Comparison of ENCODE assay signal across 14 cellular contexts in the genomic region with DNA sequence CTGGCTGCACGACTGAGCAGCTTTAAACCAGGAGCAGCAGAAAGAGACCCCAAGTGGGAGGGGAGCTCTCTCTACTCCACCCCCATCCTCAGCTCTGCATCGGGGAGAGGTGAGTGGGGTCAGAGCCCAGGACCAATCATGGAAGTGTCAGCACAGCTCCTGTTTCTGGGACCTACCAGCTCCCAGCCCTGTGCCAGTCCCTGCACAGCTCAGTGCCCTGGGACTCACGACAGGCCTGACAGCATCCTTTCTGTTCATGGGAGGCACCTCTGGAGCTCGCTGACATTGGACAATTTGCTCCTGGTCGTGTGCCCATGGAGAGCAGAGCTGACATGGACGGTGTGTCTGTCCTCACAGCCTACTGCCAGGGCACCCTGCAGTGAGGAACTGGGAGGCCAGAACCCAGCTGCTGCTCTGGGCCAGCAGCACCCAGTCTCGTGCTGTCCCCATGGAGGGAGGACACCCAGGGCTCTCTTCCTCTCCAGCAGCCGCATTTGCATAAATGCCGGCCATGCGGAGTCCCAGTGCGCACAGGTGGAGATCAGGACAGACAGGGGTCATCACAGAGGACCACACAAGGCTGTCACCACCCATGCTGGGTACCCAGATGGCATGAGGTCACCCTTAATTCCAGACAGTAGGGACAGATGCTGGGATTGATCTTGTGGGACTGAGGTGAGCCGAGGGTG. TPM values are rescaled to one million over a fixed set of nuclear protein-coding genes. Genes with fewer than 3 reads are reported as not detected.
DNase-seq lines count a peak whose midpoint lies in the region; ATAC-seq lines count a peak whose summit lies in the region.
"Had no signal": no experiment of that assay in that cellular context is flagged by ENCODE, and none has a peak within 500 bp of the region (broad histone marks: within the 10 kb centered on the region; RNA-seq: fewer than 3 reads in every experiment).

No MANE protein-coding gene starts in this region.

- POLR2A ChIA-PET in naive thymus-derived CD8-positive, alpha-beta T cell (lab: Charles Lee), result interaction anchor here (0.8 to 2.3 kb wide), 7 partner anchors 9 to 67 kb away, joined by 3 to 10 read pairs (median 6); no protein-coding TSS in a partner anchor

- no peaks in the 10 kb centered on the region for H3K27me3 Mint-ChIP-seq in activated naive CD8-positive, alpha-beta T cell
- H3K27me3 Mint-ChIP-seq in naive thymus-derived CD8-positive, alpha-beta T cell, result no peaks in the 10 kb centered on the region

- H3K36me3 Mint-ChIP-seq in activated naive CD8-positive, alpha-beta T cell, result no peaks in the 10 kb centered on the region
- no peaks in the 10 kb centered on the region for H3K36me3 Mint-ChIP-seq in naive thymus-derived CD8-positive, alpha-beta T cell

- H3K9me3 Mint-ChIP-seq in activated naive CD8-positive, alpha-beta T cell (ENCODE audit: low read depth), result no peaks in the 10 kb centered on the region
- H3K9me3 Mint-ChIP-seq in naive thymus-derived CD8-positive, alpha-beta T cell, result no peaks in the 10 kb centered on the region
- H3K9me3 Mint-ChIP-seq: endodermal cell had no signal

- peak overlapping the region; percentile 57 for H3K4me3 Mint-ChIP-seq in activated naive CD8-positive, alpha-beta T cell
- peak overlapping the region in 4 of 10 donors; percentile 53 to 75 (median 64) for H3K4me3 Mint-ChIP-seq in naive thymus-derived CD8-positive, alpha-beta T cell
- H3K4me3 Mint-ChIP-seq: endodermal cell had no signal

- peak; percentile 14 for DNase-seq in activated CD4-positive, alpha-beta T cell treated with anti-CD3 and anti-CD28 coated beads for 48 hours
- DNase-seq in activated CD4-positive, alpha-beta T cell treated with anti-CD3 and anti-CD28 coated beads, Interleukin-2, amount 50 U/mL, for 48 hours, result no peak
- DNase-seq in naive thymus-derived CD8-positive, alpha-beta T cell, result peak in 3 of 10 donors; percentile 24 to 38 (median 37)
- no peak for DNase-seq in SKM-1 (lab: John Stamatoyannopoulos, UW; ENCODE audit: unreplicated experiment)
- DNase-seq: DMS 273 treated with DMSO at 0.1 percent for 48 hours, IMR-90, kidney glomerular epithelial cell, NCI-H1930 had no signal

- peak; percentile 37 for ATAC-seq in HG02759 (IDR thresholded peaks at IDR 0.05; ENCODE audit: unreplicated experiment)
- ATAC-seq in naive thymus-derived CD8-positive, alpha-beta T cell, result peak; percentile 1 to 25
- no peak for ATAC-seq in GM18511 (IDR thresholded peaks at IDR 0.05; ENCODE audit: unreplicated experiment)
- ATAC-seq in HG03342 (IDR thresholded peaks at IDR 0.05; ENCODE audit: unreplicated experiment), result no peak

- H3K27ac Mint-ChIP-seq in activated naive CD8-positive, alpha-beta T cell, result peak overlapping the region; percentile 25
- H3K27ac Mint-ChIP-seq in naive thymus-derived CD8-positive, alpha-beta T cell, result peak overlapping the region in 1 of 10 donors; percentile 81
- H3K27ac Mint-ChIP-seq: endodermal cell had no signal

- peaks cover 21% of the 10 kb centered on the region for H3K4me1 Mint-ChIP-seq in activated naive CD8-positive, alpha-beta T cell (ENCODE audit: low read depth)
- H3K4me1 Mint-ChIP-seq in naive thymus-derived CD8-positive, alpha-beta T cell, result peaks cover 0 to 26% (median 5%) of the 10 kb centered on the region in 4 donors

RNA-seq across cellular contexts. Expression of gene MSMB, which starts 45.9 kb away (rescaled TPM):
- not detected for total RNA-seq in naive thymus-derived CD8-positive, alpha-beta T cell
- not detected for polyA plus RNA-seq in naive thymus-derived CD8-positive, alpha-beta T cell
- total RNA-seq: IMR-90; T-helper 1 cell treated with Interleukin-12 subunit alpha and Interleukin-12 subunit beta and Interleukin-4 antibody, amounts not matched to agents 30 ng/mL and 1 ng/mL, for 36 hours had no signal
- polyA plus RNA-seq: IMR-90 had no signal

Comparison
In these comparisons a context has a peak if more than half of its experiments do, and no peak if none do; other contexts are left out.
1. ATAC-seq: peak in HG02759 (single experiment) and naive thymus-derived CD8-positive, alpha-beta T cell (2 of 2); none in GM18511 (single experiment) and HG03342 (single experiment).